Comparison of ENCODE assay signal across 9 cellular contexts in the genomic region with DNA sequence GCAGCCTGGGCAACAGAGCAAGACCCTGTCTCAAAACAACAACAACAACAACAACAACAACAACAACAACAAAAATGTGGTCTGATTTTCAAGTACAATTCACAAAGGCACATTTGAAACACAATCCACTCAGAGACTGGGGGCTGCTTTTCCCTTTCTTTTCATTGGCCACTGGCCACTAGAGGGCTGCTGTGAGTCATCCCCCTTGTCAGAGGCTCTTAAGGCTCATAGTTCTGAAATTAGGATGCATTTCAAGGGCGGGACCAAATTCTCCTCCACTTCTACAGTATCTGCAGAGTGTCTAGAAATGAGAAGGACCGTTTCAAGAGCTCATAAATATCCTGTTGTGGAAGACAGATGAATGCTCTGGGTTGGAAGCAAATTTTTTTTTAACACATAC.
DNase-seq lines count a peak whose midpoint lies in the region; ATAC-seq, FAIRE-seq and TF ChIP-seq lines count a peak whose summit lies in the region.
"Had no signal": no experiment of that assay in that cellular context is flagged by ENCODE, and none has a peak within 500 bp of the region (broad histone marks: within the 10 kb centered on the region; RNA-seq: fewer than 3 reads in every experiment).

No MANE protein-coding gene starts in this region.

- no peak overlapping the region for H3K27ac Mint-ChIP-seq in CD4-positive, alpha-beta T cell

- H3K4me1 Mint-ChIP-seq in CD4-positive, alpha-beta T cell (ENCODE audit: low read depth), result no peaks in the 10 kb centered on the region

- intact Hi-C loops in K562 (cut with micrococcal nuclease), result no loop called here
- intact Hi-C loops in CD4-positive, alpha-beta T cell (cut with DNase I, micrococcal nuclease), result no loop called here

- H2BK12ac ChIP-seq in trophoblast cell (ENCODE audit: low read length), result no peak overlapping the region

- H3K36me3 ChIP-seq in K562 (ENCODE audit: control insufficient read depth, insufficient read depth, low read length) (no peaks in the 10 kb centered on the region), trophoblast cell (ENCODE audit: control insufficient read depth in 1 of 2, insufficient read depth in 2 of 2, low read length in 2 of 2) (no peaks in the 10 kb centered on the region)

- H3K27me3 ChIP-seq in K562 (ENCODE audit: control insufficient read depth in 2 of 2, insufficient read depth in 2 of 2, low read length in 2 of 2) (no peaks in the 10 kb centered on the region), trophoblast cell (ENCODE audit: insufficient read depth, low read length) (no peaks in the 10 kb centered on the region)
- H3K27me3 ChIP-seq in CD4-positive, alpha-beta T cell (ENCODE audit: control insufficient read depth, insufficient read depth, low read length), result no peaks in the 10 kb centered on the region

- no peak overlapping the region for H2AK5ac ChIP-seq in trophoblast cell (ENCODE audit: low read length)

- H3K4me1 ChIP-seq in K562 (replicated peaks in 1 of 2; ENCODE audit: control insufficient read depth in 2 of 2, insufficient read depth in 2 of 2, low read length in 2 of 2) (no peaks in the 10 kb centered on the region), trophoblast cell (ENCODE audit: control insufficient read depth in 1 of 2, insufficient read depth in 2 of 2, low read length in 2 of 2) (no peaks in the 10 kb centered on the region)

- CTCF ChIA-PET in K562 (lab: Yijun Ruan, JAX; ENCODE audit: low intra/inter-chr PET ratio), result no interaction called here
- CTCF ChIA-PET in CD4-positive, alpha-beta T cell (lab: Charles Lee), result no interaction called here

- no TSS peak for BruUV-seq in K562 (replicated peaks; lab: Mats Ljungman, UMichigan)

- H2BK120ac ChIP-seq in trophoblast cell (ENCODE audit: insufficient read depth, low read length, poor library complexity), result no peak overlapping the region

- H3K9me3 Mint-ChIP-seq in CD4-positive, alpha-beta T cell, result peaks cover 2% of the 10 kb centered on the region

- no peak overlapping the region for H3K27ac ChIP-seq in K562 (ENCODE audit: extremely low read depth, low read depth, low read length)
- no peak overlapping the region for H3K27ac ChIP-seq in trophoblast cell (ENCODE audit: low read depth, low read length)
- H3K27ac ChIP-seq in CD4-positive, alpha-beta T cell (ENCODE audit: low read depth, low read length), result no peak overlapping the region

- H3K4me3 ChIP-seq in K562 (no peak overlapping the region), trophoblast cell (ENCODE audit: low read depth, low read length) (no peak overlapping the region)

- TF ChIP-seq POLR2A in K562 (conservative IDR thresholded peaks at IDR 0.05), result no peak

- H3K4ac ChIP-seq in trophoblast cell (ENCODE audit: low read depth, low read length), result no peak overlapping the region

- no peak overlapping the region for H4K91ac ChIP-seq in trophoblast cell (ENCODE audit: low read depth, low read length)

- H4K12ac ChIP-seq in trophoblast cell (ENCODE audit: low read depth, low read length), result peak overlapping the region; percentile 57

- TF ChIP-seq CTCF in K562 (IDR thresholded peaks at IDR 0.05 in 2 of 3, conservative IDR thresholded peaks at IDR 0.05 in 1 of 3; ENCODE audit: insufficient read depth in 2 of 3, low read depth in 1 of 3, low read length in 3 of 3), result peak in 2 of 3 experiments; percentile 27 to 32; a peak in 1 of 6 replicates
- no peak for TF ChIP-seq CTCF in CD4-positive, alpha-beta T cell (IDR thresholded peaks at IDR 0.05)

- H3K14ac ChIP-seq in trophoblast cell (ENCODE audit: low read length), result no peak overlapping the region

- H3K18ac ChIP-seq in trophoblast cell (ENCODE audit: low read length), result no peak overlapping the region

- H3K27me3 Mint-ChIP-seq in CD4-positive, alpha-beta T cell, result no peaks in the 10 kb centered on the region

- no peak for FAIRE-seq in K562 (lab: Jason Lieb, UNC)
- FAIRE-seq: colon had no signal

- no peaks in the 10 kb centered on the region for H3K79me1 ChIP-seq in trophoblast cell (ENCODE audit: low read length)

- no peak for TF ChIP-seq EP300 in K562 (IDR thresholded peaks at IDR 0.05; ENCODE audit: low read length)

- no peak overlapping the region for H2AFZ ChIP-seq in K562 (ENCODE audit: low read depth, low read length)
- no peak overlapping the region for H2AFZ ChIP-seq in trophoblast cell (ENCODE audit: insufficient read depth, low read length, poor library complexity)

- in situ Hi-C loops in ACHN (cut with HindIII; ENCODE audit: low pct_ligation_motif_present, low pct_unique_long_range_greater_than_20kb, low sequenced_read_pairs), result no loop called here
- in situ Hi-C loops in K562 (cut with MboI), result no loop called here

- H3K23ac ChIP-seq in trophoblast cell (ENCODE audit: low read length), result no peak overlapping the region

- ATAC-seq in GM18502 (IDR thresholded peaks at IDR 0.05; ENCODE audit: poor library complexity, unreplicated experiment) (peak; percentile 69), K562 (no peak)
- ATAC-seq in CD4-positive, alpha-beta T cell (ENCODE audit: poor library complexity), result no peak

- H3K4me2 ChIP-seq in K562 (ENCODE audit: insufficient read depth, low read length), result no peak overlapping the region
- no peak overlapping the region for H3K4me2 ChIP-seq in trophoblast cell (ENCODE audit: low read length)

- no peak overlapping the region for H2BK5ac ChIP-seq in trophoblast cell (ENCODE audit: low read depth, low read length, poor library complexity)

- no peak overlapping the region for H4K8ac ChIP-seq in trophoblast cell (ENCODE audit: low read depth, low read length)

- TF ChIP-seq RAD21 in K562 (CRISPR knock-in tag; conservative IDR thresholded peaks at IDR 0.05 in 1 of 2, IDR thresholded peaks at IDR 0.05 in 1 of 2), result no peak

- H3K9ac ChIP-seq in K562 (ENCODE audit: insufficient read depth in 1 of 2, low read depth in 2 of 2, low read length in 2 of 2) (no peak overlapping the region), trophoblast cell (ENCODE audit: low read length) (no peak overlapping the region)

- H3K9me3 ChIP-seq in K562 (replicated peaks; ENCODE audit: control insufficient read depth, insufficient read depth, low read depth, low read length) (no peaks in the 10 kb centered on the region), trophoblast cell (ENCODE audit: insufficient read depth, low read depth, low read length) (no peaks in the 10 kb centered on the region)
- H3K9me3 ChIP-seq in CD4-positive, alpha-beta T cell (ENCODE audit: control insufficient read depth, low read length), result peaks cover 5% of the 10 kb centered on the region

- no peak overlapping the region for H3K4me3 Mint-ChIP-seq in CD4-positive, alpha-beta T cell

- H4K20me1 ChIP-seq in K562 (replicated peaks; ENCODE audit: control insufficient read depth, insufficient read depth, low read length), result no peaks in the 10 kb centered on the region

- H3K79me2 ChIP-seq in K562 (ENCODE audit: control insufficient read depth, insufficient read depth, low read length), result no peaks in the 10 kb centered on the region
- H3K79me2 ChIP-seq in trophoblast cell (ENCODE audit: control insufficient read depth, insufficient read depth, low read length, poor library complexity), result no peaks in the 10 kb centered on the region

- DNase-seq in ACHN (peak; percentile 22), HuH-7.5 (ENCODE audit: low spot score) (peak; percentile 3), K562 (ENCODE audit: extremely low read depth in 1 of 4, low spot score in 3 of 4) (peak; percentile 7 to 13 (median 10)), trophoblast cell (peak in 1 of 2 donors; percentile 28), activated gamma-delta T cell (lab: John Stamatoyannopoulos, UW) (no peak), epidermal melanocyte (ENCODE audit: insufficient read length, low spot score) (no peak)
- no peak for DNase-seq in CD4-positive, alpha-beta T cell

- H3K9me1 ChIP-seq in K562 (ENCODE audit: control insufficient read depth, insufficient read depth, low read length), result no peaks in the 10 kb centered on the region

- POLR2A ChIA-PET in K562 (lab: Yijun Ruan, JAX), result no interaction called here
- POLR2A ChIA-PET in CD4-positive, alpha-beta T cell (lab: Charles Lee), result no interaction called here

- H3K36me3 Mint-ChIP-seq in CD4-positive, alpha-beta T cell (ENCODE audit: low read depth), result no peaks in the 10 kb centered on the region

- WGBS in K562 (ENCODE audit: insufficient coverage, low coverage, missing lambda C conversion rate), result 0% methylated on average over 2 of the region's 2 CpGs
- no CpG with 5 or more reads among the region's 2 CpGs for WGBS in trophoblast cell (ENCODE audit: extremely low coverage, insufficient coverage, insufficient read length)

TF ChIP-seq in K562, 482 proteins besides CTCF, POLR2A, EP300 and RAD21:
- TF ChIP-seq BCLAF1 (IDR thresholded peaks at IDR 0.05; ENCODE audit: borderline replicate concordance in 1 of 2, control insufficient read depth in 1 of 2, low read depth in 2 of 2, low read length in 1 of 2), result no peak
- TF ChIP-seq SMARCA4 (IDR thresholded peaks at IDR 0.05), result no peak
- TF ChIP-seq HDAC3 (IDR thresholded peaks at IDR 0.05; ENCODE audit: borderline replicate concordance, partially characterized antibody), result no peak
- no peak for TF ChIP-seq ATF3 (IDR thresholded peaks at IDR 0.05)
- TF ChIP-seq ATF3 (CRISPR knock-in tag; conservative IDR thresholded peaks at IDR 0.05), result no peak

Comparison
In these comparisons a context has a peak if more than half of its experiments do, and no peak if none do; other contexts are left out.
1. DNase-seq: peak in ACHN (single experiment), HuH-7.5 (single experiment) and K562 (4 of 4); none in CD4-positive, alpha-beta T cell (0 of 10), activated gamma-delta T cell (single experiment) and epidermal melanocyte (single experiment).